In the genomic region with DNA sequence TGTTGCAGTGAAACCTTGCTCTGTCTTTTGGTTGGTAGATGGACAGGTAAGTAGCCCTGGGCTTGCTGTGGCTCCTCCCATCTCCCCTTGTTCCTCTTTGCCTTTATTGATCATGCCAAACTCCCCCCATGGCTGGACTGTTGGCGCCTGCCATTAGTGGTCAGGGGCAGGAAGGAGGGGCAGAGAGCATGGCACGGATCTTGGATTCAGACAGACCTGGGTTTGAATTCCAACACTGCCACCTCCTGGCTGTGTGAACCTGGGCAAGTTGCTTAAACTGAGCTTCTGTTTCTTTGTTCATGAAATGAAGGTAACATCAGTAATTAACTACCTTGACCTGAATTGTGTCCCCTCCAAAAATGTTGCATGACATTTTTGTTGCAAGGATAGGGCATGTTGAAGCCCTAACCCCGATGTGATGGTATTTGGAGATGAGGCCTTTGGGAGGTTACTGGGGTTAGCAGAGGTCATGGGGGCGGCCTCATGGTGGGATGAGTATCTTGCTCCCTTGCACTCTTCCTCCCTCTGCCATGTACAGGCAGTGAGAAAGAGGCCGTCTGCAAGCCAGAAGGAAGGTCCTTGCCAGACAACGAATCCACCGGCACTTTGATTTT, we compare ENCODE assay signal across 8 cellular contexts. TPM values are rescaled to one million over a fixed set of nuclear protein-coding genes. Genes with fewer than 3 reads are reported as not detected.
DNase-seq lines count a peak whose midpoint lies in the region; ATAC-seq, FAIRE-seq and TF ChIP-seq lines count a peak whose summit lies in the region.

No MANE protein-coding gene starts in this region.

- intact Hi-C loops in right lobe of liver (cut with DNase I) = loop anchor here (5.0 to 10.0 kb wide), 2 partner anchors 248 to 250 kb away; no protein-coding TSS in a partner anchor

- peak overlapping the region in 1 of 3 donors; percentile 15 for H3K27ac ChIP-seq in right lobe of liver

- H3K36me3 ChIP-seq in right lobe of liver = no peaks in the 10 kb centered on the region

- WGBS in right lobe of liver (ENCODE audit: insufficient coverage, low coverage, low lambda C conversion rate, missing lambda C conversion rate) = 4% methylated on average over 3 of the region's 7 CpGs

- no peak for FAIRE-seq in frontal cortex (lab: Jason Lieb, UNC)

- H3K4me1 ChIP-seq in right lobe of liver = peaks cover 2 to 33% (median 14%) of the 10 kb centered on the region in 4 donors

- ATAC-seq in GM18868 (IDR thresholded peaks at IDR 0.05; ENCODE audit: unreplicated experiment) (peak; percentile 12), right lobe of liver (peak in 3 of 4 donors; percentile 7 to 38 (median 10)), GM18505 (IDR thresholded peaks at IDR 0.05; ENCODE audit: unreplicated experiment) (no peak)

- H3K4me3 ChIP-seq in astrocyte of the spinal cord (ENCODE audit: low read depth, low read length) (no peak overlapping the region), right lobe of liver (no peak overlapping the region)

- H3K9me3 ChIP-seq in right lobe of liver = no peaks in the 10 kb centered on the region

- TF ChIP-seq CTCF in astrocyte of the spinal cord (IDR thresholded peaks at IDR 0.05; ENCODE audit: low read depth, low read length) = peak; percentile 44
- peak; percentile 51 to 71 (median 60) for TF ChIP-seq CTCF in right lobe of liver (IDR thresholded peaks at IDR 0.05)

- no peak for TF ChIP-seq POLR2A in right lobe of liver (IDR thresholded peaks at IDR 0.05)
- TF ChIP-seq POLR2A in GM18505 (IDR thresholded peaks at IDR 0.05; ENCODE audit: borderline replicate concordance, extremely low read depth, insufficient read depth, insufficient read length) = no peak

- peak; percentile 62 for DNase-seq in CMK (ENCODE audit: low read depth)
- DNase-seq in NCI-H2107 (lab: John Stamatoyannopoulos, UW) = peak; percentile 23
- peak; percentile 10 for DNase-seq in astrocyte of the spinal cord (ENCODE audit: low read depth, low spot score)
- DNase-seq in right lobe of liver = peak in 1 of 3 donors; percentile 66
- no peak for DNase-seq in NCI-H2227 treated with DMSO at 0.1 percent for 48 hours (lab: John Stamatoyannopoulos, UW)
- DNase-seq in frontal cortex (ENCODE audit: low spot score in 2 of 2) = no peak

- H3K27me3 ChIP-seq in right lobe of liver = no peaks in the 10 kb centered on the region

- in situ Hi-C loops in astrocyte of the spinal cord (cut with HindIII; ENCODE audit: low sequenced_read_pairs) = no loop called here

RNA-seq across cellular contexts. Expression of a gene that starts 6.0 kb away (rescaled TPM):
- 10 to 100 TPM; 16.1 to 25.0 (median 19.8) TPM for total RNA-seq in right lobe of liver
- 2.9 TPM for total RNA-seq in frontal cortex

Comparison
In these comparisons a context has a peak if more than half of its experiments do, and no peak if none do; other contexts are left out.
1. DNase-seq: peak in CMK (single experiment), NCI-H2107 (single experiment) and astrocyte of the spinal cord (single experiment); none in NCI-H2227 treated with DMSO at 0.1 percent for 48 hours (single experiment) and frontal cortex (0 of 2).